22 cellular contexts compared by ENCODE assay signal in genomic region chr2:182883451-182883850, GRCh38. TPM values are rescaled to one million over a fixed set of nuclear protein-coding genes. Genes with fewer than 3 reads are reported as not detected.
"Had no signal": no experiment of that assay in that cellular context is flagged by ENCODE, and none has a peak within 500 bp of the region (broad histone marks: within the 10 kb centered on the region; RNA-seq: fewer than 3 reads in every experiment).

No MANE protein-coding gene starts in this region.

- H3K27ac Mint-ChIP-seq: activated B cell treated with CpG ODN at 0.5 μM for 24 hours; activated CD8-positive, alpha-beta T cell treated with anti-CD3 and anti-CD28 coated beads for 36 hours; activated naive CD4-positive, alpha-beta T cell treated with anti-CD3 and anti-CD28 coated beads, Interleukin-2, amount 50 U/mL, for 24 hours; brain; natural killer cell treated with Interleukin-12 subunit alpha and Interleukin-12 subunit beta and Interleukin-15 and Interleukin-18, amount 100 ng/mL, for 72 hours; T-helper 2 cell treated with Interferon-gamma antibody and Interleukin-4, amounts not matched to agents 5 μg/mL and 100 μg/mL, for 36 hours had no signal

- H3K36me3 Mint-ChIP-seq: activated naive CD4-positive, alpha-beta T cell treated with anti-CD3 and anti-CD28 coated beads, Interleukin-2, amount 50 U/mL, for 24 hours had no signal

- H3K27ac ChIP-seq: epithelial cell of prostate had no signal

- H3K4me1 Mint-ChIP-seq: activated B cell treated with CpG ODN at 0.5 μM for 24 hours; activated naive CD4-positive, alpha-beta T cell treated with anti-CD3 and anti-CD28 coated beads, Interleukin-2, amount 50 U/mL, for 24 hours; brain had no signal

- DNase-seq: activated B cell treated with CpG ODN at 0.5 μM for 24 hours; activated CD4-positive, alpha-beta T cell treated with anti-CD3 and anti-CD28 coated beads for 48 hours; activated CD8-positive, alpha-beta memory T cell treated with anti-CD3 and anti-CD28 coated beads, Interleukin-2, amount 50 U/mL, for 4 hours; activated CD8-positive, alpha-beta T cell treated with anti-CD3 and anti-CD28 coated beads for 36 hours; activated effector memory CD4-positive, alpha-beta T cell treated with anti-CD3 and anti-CD28 coated beads, Interleukin-2, amount 50 U/mL, for 16 hours; activated T-cell treated with anti-CD3 and anti-CD28 coated beads, Interleukin-2, amount 50 U/mL, for 48 hours; amniotic stem cell; dermis blood vessel endothelial cell; hippocampal formation; left ventricle myocardium superior; mesendoderm; posterior cingulate gyrus; retina; stimulated activated CD4-positive, alpha-beta T cell treated with anti-CD3 and anti-CD28 coated beads, Interleukin-4, amount 100 ng/mL, for 24 hours; stimulated activated naive CD4-positive, alpha-beta T cell; substantia nigra; trophoblast cell had no signal

- H3K4me3 Mint-ChIP-seq: activated B cell treated with CpG ODN at 0.5 μM for 24 hours; activated CD8-positive, alpha-beta T cell treated with anti-CD3 and anti-CD28 coated beads for 36 hours; activated naive CD4-positive, alpha-beta T cell treated with anti-CD3 and anti-CD28 coated beads, Interleukin-2, amount 50 U/mL, for 24 hours; brain; natural killer cell treated with Interleukin-12 subunit alpha and Interleukin-12 subunit beta and Interleukin-15 and Interleukin-18, amount 100 ng/mL, for 72 hours; T-helper 2 cell treated with Interferon-gamma antibody and Interleukin-4, amounts not matched to agents 5 μg/mL and 100 μg/mL, for 36 hours had no signal

- H3K27me3 Mint-ChIP-seq: activated B cell treated with CpG ODN at 0.5 μM for 24 hours; activated naive CD4-positive, alpha-beta T cell treated with anti-CD3 and anti-CD28 coated beads, Interleukin-2, amount 50 U/mL, for 24 hours; brain; natural killer cell treated with Interleukin-12 subunit alpha and Interleukin-12 subunit beta and Interleukin-15 and Interleukin-18, amount 100 ng/mL, for 72 hours had no signal

RNA-seq across cellular contexts. Expression of gene FRZB, which starts 17.0 kb away (rescaled TPM):
- total RNA-seq: activated B cell treated with CpG ODN at 0.5 μM for 24 hours; activated CD8-positive, alpha-beta T cell treated with anti-CD3 and anti-CD28 coated beads for 36 hours; natural killer cell treated with Interleukin-12 subunit alpha and Interleukin-12 subunit beta and Interleukin-15 and Interleukin-18, amount 100 ng/mL, for 72 hours had no signal
